Comparison of ENCODE assay signal across 8 cellular contexts in genomic region chr7:44018857-44019807, GRCh38. TPM values are rescaled to one million over a fixed set of nuclear protein-coding genes. Genes with fewer than 3 reads are reported as not detected.
DNase-seq lines count a peak whose midpoint lies in the region; TF ChIP-seq lines count a peak whose summit lies in the region.
"Not testable (repeated sequence)": the region's sequence is repeated elsewhere in the genome, so short reads cannot be mapped to it uniquely, and the experiment has no call there.

No MANE protein-coding gene starts in this region.

- H3K9ac ChIP-seq in MM.1S (ENCODE audit: low read length) (peak overlapping the region; percentile 81), neuronal stem cell (ENCODE audit: low read depth, low read length, poor library complexity) (peak overlapping the region; percentile 86)

- H4K8ac ChIP-seq in neuronal stem cell (ENCODE audit: low read depth, low read length): not testable (repeated sequence)

- H3K14ac ChIP-seq in neuronal stem cell (ENCODE audit: low read length): not testable (repeated sequence)

- not testable (repeated sequence) for H2AK5ac ChIP-seq in neuronal stem cell (ENCODE audit: low read depth, low read length)

- DNase-seq in GM06990 (ENCODE audit: extremely low read depth, insufficient read length) (peak; percentile 97), MM.1S (peak; percentile 99), SIG-M5 (lab: John Stamatoyannopoulos, UW) (peak; percentile 65), foreskin melanocyte (peak; percentile 90), neuronal stem cell (ENCODE audit: low spot score) (peak; percentile 93), stromal cell of bone marrow (ENCODE audit: low read depth) (peak; percentile 92)
- peak; percentile 99 for DNase-seq in activated gamma-delta T cell treated with anti-CD3 and anti-CD28 coated beads, Interleukin-2, amount 50 U/mL, for 16 hours (ENCODE audit: low read depth)

- CTCF ChIA-PET in HEK293 (lab: Yijun Ruan, JAX): interaction anchor here (0.6 to 1.4 kb wide), 4 partner anchors 8 to 547 kb away, joined by 3 to 4 read pairs (median 4); no protein-coding TSS in a partner anchor

- not testable (repeated sequence) for H4K91ac ChIP-seq in neuronal stem cell (ENCODE audit: low read depth, low read length, poor library complexity)

- WGBS in neuronal stem cell (ENCODE audit: extremely low coverage in 2 of 2, insufficient read length in 2 of 2, insufficient replicate concordance in 1 of 2), 2 donors: no CpG with 5 or more reads among the region's 63 CpGs

- not testable (repeated sequence) for H2BK120ac ChIP-seq in neuronal stem cell (ENCODE audit: low read depth, low read length)

- H3K4me1 ChIP-seq in HEK293 (ENCODE audit: control insufficient read depth, insufficient read depth, low read length); MM.1S (ENCODE audit: low read length); neuronal stem cell (ENCODE audit: control insufficient read depth in 2 of 2, insufficient read depth in 1 of 2, low read depth in 1 of 2, low read length in 2 of 2): not testable (repeated sequence)

- H3F3A ChIP-seq in MM.1S (ENCODE audit: insufficient read depth, low read length): not testable (repeated sequence)

- H3K18ac ChIP-seq in neuronal stem cell (ENCODE audit: low read length): peak overlapping the region; percentile 28

- not testable (repeated sequence) for H3K9me2 ChIP-seq in MM.1S (replicated peaks; ENCODE audit: insufficient read depth, low read length)

- H2AFZ ChIP-seq in MM.1S (ENCODE audit: low read length) (0 out of 2 replicates have a peak overlapping the region, but pooled peaks have one; percentile 63), neuronal stem cell (ENCODE audit: low read length) (peak overlapping the region; percentile 91)

- peak overlapping the region; percentile 74 for H3K4me3 ChIP-seq in GM06990 (replicated peaks; ENCODE audit: low read depth, low read length)
- H3K4me3 ChIP-seq in HEK293 (ENCODE audit: low read depth, low read length): peak overlapping the region; percentile 77
- H3K4me3 ChIP-seq in MM.1S (ENCODE audit: low read length): peak overlapping the region; percentile 76
- peak overlapping the region; percentile 80 to 95 for H3K4me3 ChIP-seq in neuronal stem cell (ENCODE audit: low read length in 2 of 2)

- peak; percentile 73 for TF ChIP-seq CTCF in GM06990 (IDR thresholded peaks at IDR 0.05; ENCODE audit: insufficient read depth, low read length, poor library complexity, severe bottlenecking)
- TF ChIP-seq CTCF in HEK293 (tag by site-specific recombination; IDR thresholded peaks at IDR 0.05): peak; percentile 97
- TF ChIP-seq CTCF in MM.1S (IDR thresholded peaks at IDR 0.05; ENCODE audit: low read length): peak; percentile 60

- H3K79me1 ChIP-seq in neuronal stem cell (ENCODE audit: low read depth, low read length): not testable (repeated sequence)

- not testable (repeated sequence) for H3K79me2 ChIP-seq in MM.1S (ENCODE audit: low read length)

- H3K27ac ChIP-seq in HEK293 (ENCODE audit: extremely low read depth, low read depth, low read length) (peak overlapping the region; percentile 49; the same call in 1 of the 2 replicates), MM.1S (ENCODE audit: low read length) (peak overlapping the region; percentile 32; the same call in 1 of the 2 replicates), neuronal stem cell (replicated peaks; ENCODE audit: low read length) (peak overlapping the region; percentile 59)

- not testable (repeated sequence) for H3K4ac ChIP-seq in neuronal stem cell (ENCODE audit: low read length)

- not testable (repeated sequence) for H2BK12ac ChIP-seq in neuronal stem cell (ENCODE audit: low read length)

- H3K36me3 ChIP-seq in GM06990 (ENCODE audit: control insufficient read depth, insufficient read depth, low read length); HEK293 (ENCODE audit: control insufficient read depth in 2 of 2, insufficient read depth in 1 of 2, low read length in 2 of 2); MM.1S (replicated peaks; ENCODE audit: insufficient read depth, low read length); neuronal stem cell (replicated peaks in 1 of 2; ENCODE audit: control insufficient read depth in 2 of 2, insufficient read depth in 2 of 2, low read length in 2 of 2): not testable (repeated sequence)

- POLR2A ChIA-PET in HEK293 (lab: Yijun Ruan, JAX): interaction anchor here (0.6 to 1.3 kb wide), 4 partner anchors 43 to 1102 kb away, joined by 3 to 6 read pairs (median 3); no protein-coding TSS in a partner anchor

- peak overlapping the region; percentile 47; the same call in 1 of the 2 replicates for H3K4me2 ChIP-seq in MM.1S (ENCODE audit: low read depth, low read length)
- peak overlapping the region; percentile 54 for H3K4me2 ChIP-seq in neuronal stem cell (ENCODE audit: insufficient read depth, low read length, poor library complexity, severe bottlenecking)

- not testable (repeated sequence) for H2BK15ac ChIP-seq in neuronal stem cell (ENCODE audit: low read length)

- H3K9me3 ChIP-seq in HEK293 (ENCODE audit: control insufficient read depth, insufficient read depth, low read depth, low read length); MM.1S (replicated peaks; ENCODE audit: insufficient read depth, low read length); neuronal stem cell (replicated peaks in 1 of 2; ENCODE audit: control insufficient read depth in 2 of 2, insufficient read depth in 1 of 2, low read depth in 1 of 2, low read length in 2 of 2): not testable (repeated sequence)

- peak overlapping the region; percentile 96 for H3K23ac ChIP-seq in neuronal stem cell (ENCODE audit: low read depth, low read length, poor library complexity)

- H3K27me3 ChIP-seq in GM06990 (replicated peaks; ENCODE audit: control insufficient read depth, insufficient read depth, low read length); MM.1S (replicated peaks; ENCODE audit: insufficient read depth, low read length); neuronal stem cell (ENCODE audit: control insufficient read depth in 3 of 3, insufficient read depth in 3 of 3, low read depth in 1 of 3, low read length in 3 of 3): not testable (repeated sequence)

- not testable (repeated sequence) for H4K20me1 ChIP-seq in MM.1S (ENCODE audit: insufficient read depth, low read length)

- H2BK5ac ChIP-seq in neuronal stem cell (ENCODE audit: low read length): not testable (repeated sequence)

TF ChIP-seq in HEK293, 187 proteins besides CTCF, POLR2A, EP300 and RAD21 (continues in another document):
- peak; percentile 77 for TF ChIP-seq GLIS1 (tag by site-specific recombination; IDR thresholded peaks at IDR 0.05)
- peak; percentile 73 for TF ChIP-seq ZEB2 (tag by site-specific recombination; IDR thresholded peaks at IDR 0.05)
- TF ChIP-seq YY1 (tag by site-specific recombination; IDR thresholded peaks at IDR 0.05): peak; percentile 35; the same call in 1 of the 2 replicates
- TF ChIP-seq INSM2 (tag by site-specific recombination; IDR thresholded peaks at IDR 0.05): peak; percentile 47; the same call in 1 of the 2 replicates
- TF ChIP-seq ZNF561 (tag by site-specific recombination; IDR thresholded peaks at IDR 0.05; ENCODE audit: borderline replicate concordance): peak; percentile 88

RNA-seq across cellular contexts. Expression of gene SPDYE1, which starts 21.4 kb away (rescaled TPM):
- polyA plus RNA-seq in neuronal stem cell (2013, experiment 1 of 2): not detected
- not detected for polyA plus RNA-seq in neuronal stem cell (2013, experiment 2 of 2)

RNA-seq across cellular contexts. Expression of gene DBNL, which starts 25.4 kb away (rescaled TPM):
- polyA plus RNA-seq in neuronal stem cell (2013, experiment 1 of 2): 14.7 TPM
- 14.7 TPM for polyA plus RNA-seq in neuronal stem cell (2013, experiment 2 of 2)

RNA-seq across cellular contexts. Expression of gene PGAM2, which starts 46.2 kb away (rescaled TPM):
- 17.7 TPM for polyA plus RNA-seq in neuronal stem cell (2013, experiment 1 of 2)
- polyA plus RNA-seq in neuronal stem cell (2013, experiment 2 of 2): 17.9 TPM

Comparison
In these comparisons a context has a peak if more than half of its experiments do, and no peak if none do; other contexts are left out.
1. Peak in every context shown above with its lines: DNase-seq, H3K4me3 ChIP-seq and H3K27ac ChIP-seq.